Comparison of ENCODE assay signal across 8 cellular contexts in genomic region chr6:99424761-99425646, GRCh38. TPM values are rescaled to one million over a fixed set of nuclear protein-coding genes. Genes with fewer than 3 reads are reported as not detected.
DNase-seq lines count a peak whose midpoint lies in the region; ATAC-seq and TF ChIP-seq lines count a peak whose summit lies in the region.

PNISR (minus strand) TSS chr6:99425308; CDS start chr6:99414659, 10,649 bp downstream.

- DNase-seq in GM06990 (ENCODE audit: extremely low read depth, insufficient read length) (peak; percentile 84), NCI-H1092 (lab: John Stamatoyannopoulos, UW) (peak; percentile 93), globus pallidus (ENCODE audit: low spot score) (peak; percentile 99), nucleus accumbens (lab: John Stamatoyannopoulos, UW) (peak in 55 of 56 donors; percentile 37 to 97 (median 90)), suprapubic skin (ENCODE audit: low spot score in 2 of 2) (peak; percentile 94 to 95)

- H3K36me3 Mint-ChIP-seq in activated naive CD4-positive, alpha-beta T cell treated with anti-CD3 and anti-CD28 coated beads, Interleukin-2, amount 50 U/mL, for 24 hours = peaks cover 13% of the 10 kb centered on the region

- H3K4me3 Mint-ChIP-seq in activated naive CD4-positive, alpha-beta T cell treated with anti-CD3 and anti-CD28 coated beads, Interleukin-2, amount 50 U/mL, for 24 hours = peak within 1 kb of the TSS; percentile 94

- H3K27me3 Mint-ChIP-seq in activated naive CD4-positive, alpha-beta T cell treated with anti-CD3 and anti-CD28 coated beads, Interleukin-2, amount 50 U/mL, for 24 hours = no peaks in the 10 kb centered on the region

- H3K27ac Mint-ChIP-seq in activated naive CD4-positive, alpha-beta T cell treated with anti-CD3 and anti-CD28 coated beads, Interleukin-2, amount 50 U/mL, for 24 hours = peak within 1 kb of the TSS; percentile 100

- H3K9me3 Mint-ChIP-seq in activated naive CD4-positive, alpha-beta T cell treated with anti-CD3 and anti-CD28 coated beads, Interleukin-2, amount 50 U/mL, for 24 hours = no peaks in the 10 kb centered on the region

- under 1% methylated on average over 52 of the region's 53 CpGs for WGBS in suprapubic skin

- TF ChIP-seq POLR2A in suprapubic skin (IDR thresholded peaks at IDR 0.05) = peak in 1 of 2 donors; percentile 55

- H3K4me3 ChIP-seq in GM06990 (replicated peaks; ENCODE audit: low read depth, low read length) (peak within 1 kb of the TSS; percentile 95), suprapubic skin (peak within 1 kb of the TSS; percentile 85)

- H3K27me3 ChIP-seq in GM06990 (replicated peaks; ENCODE audit: control insufficient read depth, insufficient read depth, low read length) (no peaks in the 10 kb centered on the region), suprapubic skin (no peaks in the 10 kb centered on the region)

- H3K36me3 ChIP-seq in GM06990 (ENCODE audit: control insufficient read depth, insufficient read depth, low read length) (peaks cover 1% of the 10 kb centered on the region), suprapubic skin (peaks cover 3% of the 10 kb centered on the region)

- H3K4me1 ChIP-seq in suprapubic skin = peaks cover 57% of the 10 kb centered on the region

- TF ChIP-seq EP300 in suprapubic skin (IDR thresholded peaks at IDR 0.05) = no peak

- ATAC-seq in HG02588 (IDR thresholded peaks at IDR 0.05; ENCODE audit: unreplicated experiment) (peak; percentile 89), SK-N-SH treated with all-trans-retinoic acid at 6 μM for 48 hours (peak; percentile 95)

- no peak for TF ChIP-seq CTCF in GM06990 (IDR thresholded peaks at IDR 0.05; ENCODE audit: insufficient read depth, low read length, poor library complexity, severe bottlenecking)
- no peak for TF ChIP-seq CTCF in suprapubic skin (IDR thresholded peaks at IDR 0.05)

- H3K27ac ChIP-seq in suprapubic skin = peak within 1 kb of the TSS; percentile 100

- H3K9me3 ChIP-seq in suprapubic skin = no peaks in the 10 kb centered on the region

- H3K4me1 Mint-ChIP-seq in activated naive CD4-positive, alpha-beta T cell treated with anti-CD3 and anti-CD28 coated beads, Interleukin-2, amount 50 U/mL, for 24 hours = peaks cover 71% of the 10 kb centered on the region

TF ChIP-seq in SK-N-SH treated with all-trans-retinoic acid at 6 μM for 48 hours, 23 proteins besides CTCF, POLR2A, EP300 and RAD21:
- no peak for TF ChIP-seq ZNF8 (CRISPR knock-in tag; IDR thresholded peaks at IDR 0.05)
- no peak for TF ChIP-seq ZNF70 (CRISPR knock-in tag; IDR thresholded peaks at IDR 0.05)
- peak; percentile 68; the same call in 1 of the 2 replicates for TF ChIP-seq CSDC2 (CRISPR knock-in tag; IDR thresholded peaks at IDR 0.05)
- TF ChIP-seq ZFP30 (CRISPR knock-in tag; IDR thresholded peaks at IDR 0.05) = no peak
- TF ChIP-seq, protein P1, sequence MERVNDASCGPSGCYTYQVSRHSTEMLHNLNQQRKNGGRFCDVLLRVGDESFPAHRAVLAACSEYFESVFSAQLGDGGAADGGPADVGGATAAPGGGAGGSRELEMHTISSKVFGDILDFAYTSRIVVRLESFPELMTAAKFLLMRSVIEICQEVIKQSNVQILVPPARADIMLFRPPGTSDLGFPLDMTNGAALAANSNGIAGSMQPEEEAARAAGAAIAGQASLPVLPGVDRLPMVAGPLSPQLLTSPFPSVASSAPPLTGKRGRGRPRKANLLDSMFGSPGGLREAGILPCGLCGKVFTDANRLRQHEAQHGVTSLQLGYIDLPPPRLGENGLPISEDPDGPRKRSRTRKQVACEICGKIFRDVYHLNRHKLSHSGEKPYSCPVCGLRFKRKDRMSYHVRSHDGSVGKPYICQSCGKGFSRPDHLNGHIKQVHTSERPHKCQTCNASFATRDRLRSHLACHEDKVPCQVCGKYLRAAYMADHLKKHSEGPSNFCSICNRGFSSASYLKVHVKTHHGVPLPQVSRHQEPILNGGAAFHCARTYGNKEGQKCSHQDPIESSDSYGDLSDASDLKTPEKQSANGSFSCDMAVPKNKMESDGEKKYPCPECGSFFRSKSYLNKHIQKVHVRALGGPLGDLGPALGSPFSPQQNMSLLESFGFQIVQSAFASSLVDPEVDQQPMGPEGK (CRISPR knock-in tag; IDR thresholded peaks at IDR 0.05; ENCODE audit: borderline replicate concordance) = 0 out of 2 replicates have a peak, but pooled peaks have one; percentile 22
- peak; percentile 55; the same call in 1 of the 2 replicates for TF ChIP-seq TSHZ2 (CRISPR knock-in tag; IDR thresholded peaks at IDR 0.05)

RNA-seq across cellular contexts. Expression of gene PNISR, which starts in this region (rescaled TPM):
- 100 to 1,000 TPM in 1 of 4 donors, 10 to 100 TPM in 3; 52.9 to 335 (median 80.9) TPM for total RNA-seq in suprapubic skin

Comparison
In these comparisons a context has a peak if more than half of its experiments do, and no peak if none do; other contexts are left out.
1. Peak in every context shown above with its lines: DNase-seq, ATAC-seq, H3K4me3 ChIP-seq and H3K27ac ChIP-seq.